ENCODE assay signal across 19 cellular contexts in genomic region chr10:94645285-94645684, GRCh38.
DNase-seq lines count a peak whose midpoint lies in the region; ATAC-seq and TF ChIP-seq lines count a peak whose summit lies in the region.
"Had no signal": no experiment of that assay in that cellular context is flagged by ENCODE, and none has a peak within 500 bp of the region (broad histone marks: within the 10 kb centered on the region; RNA-seq: fewer than 3 reads in every experiment).

No MANE protein-coding gene starts in this region.

- no peaks in the 10 kb centered on the region for H3K9me3 ChIP-seq in OCI-LY3 (ENCODE audit: insufficient read depth, low read length)
- H3K9me3 ChIP-seq: prostate gland had no signal

- peaks cover 17% of the 10 kb centered on the region for H3K4me1 ChIP-seq in OCI-LY3 (ENCODE audit: low read length)
- H3K4me1 ChIP-seq: prostate gland, spleen had no signal

- no peaks in the 10 kb centered on the region for H3K79me2 ChIP-seq in OCI-LY3 (ENCODE audit: low read length)

- TF ChIP-seq CTCF in OCI-LY3 (IDR thresholded peaks at IDR 0.05; ENCODE audit: low read depth, low read length): no peak

- H3K27ac ChIP-seq in OCI-LY3 (ENCODE audit: low read length): no peak overlapping the region
- H3K27ac ChIP-seq: prostate gland, spleen had no signal

- no peaks in the 10 kb centered on the region for H3K27me3 ChIP-seq in OCI-LY3 (ENCODE audit: low read depth, low read length)
- H3K27me3 ChIP-seq: spleen had no signal

- no peak overlapping the region for H3K9ac ChIP-seq in OCI-LY3 (ENCODE audit: low read length)

- H3K4me3 ChIP-seq in OCI-LY3 (ENCODE audit: low read length): peak overlapping the region; percentile 13; the same call in 1 of the 2 replicates
- H3K4me3 ChIP-seq: prostate gland, spleen had no signal

- no peaks in the 10 kb centered on the region for H4K20me1 ChIP-seq in OCI-LY3 (ENCODE audit: insufficient read depth, low read length)

- H3K36me3 ChIP-seq in OCI-LY3 (replicated peaks; ENCODE audit: low read depth, low read length): no peaks in the 10 kb centered on the region
- H3K36me3 ChIP-seq: prostate gland, spleen had no signal

- no peak overlapping the region for H2AFZ ChIP-seq in OCI-LY3 (ENCODE audit: low read depth, low read length)

- peak; percentile 88 for ATAC-seq in GM18519 (IDR thresholded peaks at IDR 0.05; ENCODE audit: low FRiP score, unreplicated experiment)
- peak; percentile 73 for ATAC-seq in GM21360 (IDR thresholded peaks at IDR 0.05; ENCODE audit: unreplicated experiment)
- ATAC-seq in HG02798 (IDR thresholded peaks at IDR 0.05; ENCODE audit: poor library complexity, unreplicated experiment): peak; percentile 68
- no peak for ATAC-seq in GM18517 (IDR thresholded peaks at IDR 0.05; ENCODE audit: unreplicated experiment)
- ATAC-seq: natural killer cell; stimulated activated naive CD8-positive, alpha-beta T cell treated with anti-CD3 and anti-CD28 coated beads, Interleukin-15, Interleukin-2, amounts not matched to agents 100 U/mL and 50 U/mL, for 24 hours had no signal

- DNase-seq in GOT3 (lab: John Stamatoyannopoulos, UW) (no peak), DMS53 treated with DMSO at 0.1 percent for 48 hours (lab: John Stamatoyannopoulos, UW; ENCODE audit: unreplicated experiment) (no peak)
- no peak for DNase-seq in activated naive CD4-positive, alpha-beta T cell treated with anti-CD3 and anti-CD28 coated beads, Interleukin-2, amount 50 U/mL, for 16 hours
- DNase-seq: activated CD8-positive, alpha-beta memory T cell treated with anti-CD3 and anti-CD28 coated beads for 24 hours; activated effector memory CD4-positive, alpha-beta T cell treated with Interleukin-2 at 50 U/mL for 16 hours; anterior cingulate cortex; immature natural killer cell; KBM-7; mammary epithelial cell; natural killer cell; NCI-H1092; spleen; stimulated activated naive CD8-positive, alpha-beta T cell treated with anti-CD3 and anti-CD28 coated beads, Interleukin-15, Interleukin-2, amounts not matched to agents 100 U/mL and 50 U/mL, for 24 hours had no signal

- peak overlapping the region; percentile 57 for H3K4me2 ChIP-seq in OCI-LY3 (ENCODE audit: low read length)
